ENCODE assay signal across 8 cellular contexts in genomic region chr17:77472837-77473214, GRCh38.
A peak's percentile ranks its signal among the peaks of the same experiment; 100 is the strongest.
DNase-seq lines count a peak whose midpoint lies in the region; ATAC-seq and TF ChIP-seq lines count a peak whose summit lies in the region.

No MANE protein-coding gene starts in this region.

- no peak overlapping the region for H3K4me3 ChIP-seq in thoracic aorta

- H3K27me3 ChIP-seq in layer of hippocampus (ENCODE audit: control insufficient read depth, insufficient read depth, low read length): no peaks in the 10 kb centered on the region
- no peaks in the 10 kb centered on the region for H3K27me3 ChIP-seq in thoracic aorta (replicated peaks; ENCODE audit: insufficient read depth)

- peaks cover 44 to 74% of the 10 kb centered on the region in 2 donors for H3K4me1 ChIP-seq in thoracic aorta (ENCODE audit: control insufficient read depth in 1 of 2, low read depth in 2 of 2)

- H3K27ac Mint-ChIP-seq in T-helper 2 cell treated with Interferon-gamma antibody and Interleukin-4, amounts not matched to agents 5 μg/mL and 100 μg/mL, for 36 hours: peak overlapping the region; percentile 59
- H3K27ac Mint-ChIP-seq in activated naive CD8-positive, alpha-beta T cell treated with anti-CD3 and anti-CD28 coated beads for 36 hours: peak overlapping the region; percentile 84

- DNase-seq in T-helper 2 cell treated with Interferon-gamma antibody and Interleukin-4, amounts not matched to agents 5 μg/mL and 100 μg/mL, for 36 hours (ENCODE audit: low spot score): no peak
- DNase-seq in T-helper 2 cell (no peak), thoracic aorta (ENCODE audit: low spot score) (no peak), NCI-H1694 (lab: John Stamatoyannopoulos, UW) (no peak), NCI-H446 treated with DMSO at 0.1 percent for 48 hours (lab: John Stamatoyannopoulos, UW) (no peak)
- no peak for DNase-seq in activated naive CD8-positive, alpha-beta T cell treated with anti-CD3 and anti-CD28 coated beads for 36 hours

- H3K27me3 Mint-ChIP-seq in T-helper 2 cell treated with Interferon-gamma antibody and Interleukin-4, amounts not matched to agents 5 μg/mL and 100 μg/mL, for 36 hours (ENCODE audit: low read depth): no peaks in the 10 kb centered on the region
- no peaks in the 10 kb centered on the region for H3K27me3 Mint-ChIP-seq in activated naive CD8-positive, alpha-beta T cell treated with anti-CD3 and anti-CD28 coated beads for 36 hours

- peak overlapping the region; percentile 44 for H3K4me3 Mint-ChIP-seq in T-helper 2 cell treated with Interferon-gamma antibody and Interleukin-4, amounts not matched to agents 5 μg/mL and 100 μg/mL, for 36 hours
- peak overlapping the region; percentile 74 for H3K4me3 Mint-ChIP-seq in activated naive CD8-positive, alpha-beta T cell treated with anti-CD3 and anti-CD28 coated beads for 36 hours

- ATAC-seq in thoracic aorta (ENCODE audit: insufficient number of reproducible peaks, low FRiP score, low read depth): no peak
- ATAC-seq in HG03432 (IDR thresholded peaks at IDR 0.05; ENCODE audit: unreplicated experiment): no peak

- peaks cover 85% of the 10 kb centered on the region for H3K4me1 Mint-ChIP-seq in T-helper 2 cell treated with Interferon-gamma antibody and Interleukin-4, amounts not matched to agents 5 μg/mL and 100 μg/mL, for 36 hours (ENCODE audit: low read depth)
- peaks cover 93% of the 10 kb centered on the region for H3K4me1 Mint-ChIP-seq in activated naive CD8-positive, alpha-beta T cell treated with anti-CD3 and anti-CD28 coated beads for 36 hours

- H3K9me3 Mint-ChIP-seq in T-helper 2 cell treated with Interferon-gamma antibody and Interleukin-4, amounts not matched to agents 5 μg/mL and 100 μg/mL, for 36 hours: no peaks in the 10 kb centered on the region
- H3K9me3 Mint-ChIP-seq in activated naive CD8-positive, alpha-beta T cell treated with anti-CD3 and anti-CD28 coated beads for 36 hours: peaks cover 4% of the 10 kb centered on the region

- H3K36me3 ChIP-seq in thoracic aorta: no peaks in the 10 kb centered on the region

- peak overlapping the region; percentile 62 for H3K27ac ChIP-seq in layer of hippocampus (ENCODE audit: low read depth, low read length)
- peak overlapping the region; percentile 42 to 53 for H3K27ac ChIP-seq in thoracic aorta

- no peak for TF ChIP-seq CTCF in thoracic aorta (IDR thresholded peaks at IDR 0.05)

- H3K36me3 Mint-ChIP-seq in T-helper 2 cell treated with Interferon-gamma antibody and Interleukin-4, amounts not matched to agents 5 μg/mL and 100 μg/mL, for 36 hours (ENCODE audit: low read depth): peaks cover 68% of the 10 kb centered on the region
- H3K36me3 Mint-ChIP-seq in activated naive CD8-positive, alpha-beta T cell treated with anti-CD3 and anti-CD28 coated beads for 36 hours: peaks cover 66% of the 10 kb centered on the region

- no peaks in the 10 kb centered on the region for H3K9me3 ChIP-seq in thoracic aorta
